ENCODE assay signal across 8 cellular contexts in the genomic region with DNA sequence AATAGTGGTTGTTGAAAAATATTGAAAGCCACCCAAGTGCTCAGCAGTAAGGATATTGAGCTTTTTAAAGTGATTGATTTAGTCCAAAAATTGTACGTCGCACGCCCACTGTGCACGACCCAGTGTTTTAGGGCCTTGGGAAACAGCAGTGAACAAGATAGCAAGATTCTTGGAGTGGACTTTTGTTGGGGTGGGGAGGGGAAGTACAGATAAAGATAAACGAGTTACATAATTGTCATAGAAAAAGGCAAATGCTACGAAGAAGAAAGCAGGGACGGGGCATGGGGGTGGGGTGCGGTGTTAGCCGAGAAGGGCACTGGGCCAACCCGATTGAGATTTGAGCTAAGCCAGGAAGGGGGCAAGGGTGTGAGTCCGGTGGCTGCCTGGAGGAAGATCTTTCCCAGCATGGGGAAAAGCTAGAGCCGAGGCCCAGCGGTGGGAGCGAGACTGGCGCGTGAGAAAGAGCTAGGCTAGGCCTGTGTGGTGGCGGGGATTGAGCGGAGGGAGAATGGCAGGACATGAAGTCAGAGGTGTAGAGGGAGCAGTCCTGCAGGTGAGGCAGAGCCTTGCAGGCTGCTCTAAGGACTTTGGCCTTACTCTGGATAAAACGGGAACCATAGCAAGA. TPM values are rescaled to one million over a fixed set of nuclear protein-coding genes. Genes with fewer than 3 reads are reported as not detected.
DNase-seq lines count a peak whose midpoint lies in the region; ATAC-seq lines count a peak whose summit lies in the region.

No MANE protein-coding gene starts in this region.

- ATAC-seq in HG03039 (IDR thresholded peaks at IDR 0.05; ENCODE audit: unreplicated experiment) (peak; percentile 11), left lobe of liver (peak; percentile 58)

- DNase-seq in DMS 273 (lab: John Stamatoyannopoulos, UW; ENCODE audit: unreplicated experiment), result peak; percentile 53
- no peak for DNase-seq in DMS 273 treated with DMSO at 0.1 percent for 48 hours (lab: John Stamatoyannopoulos, UW)
- DNase-seq in T follicular helper cell (ENCODE audit: low read depth), result peak; percentile 3
- DNase-seq in cerebellar cortex (ENCODE audit: low spot score), result peak; percentile 36
- peak; percentile 65 for DNase-seq in left lobe of liver (ENCODE audit: low spot score)
- DNase-seq in stimulated activated naive CD4-positive, alpha-beta T cell (lab: John Stamatoyannopoulos, UW), result peak in 4 of 6 experiments; percentile 15 to 45 (median 20)
- no peak for DNase-seq in NCI-H2081 (lab: John Stamatoyannopoulos, UW)

RNA-seq across cellular contexts. Expression of gene HTD2, which starts 0.5 kb away (rescaled TPM):
- total RNA-seq in left lobe of liver, result 6.8 TPM

RNA-seq across cellular contexts. Expression of gene RPP14, which starts 0.7 kb away (rescaled TPM):
- 9.7 TPM for total RNA-seq in left lobe of liver

RNA-seq across cellular contexts. Expression of gene PXK, which starts 25.9 kb away (rescaled TPM):
- 7.5 TPM for total RNA-seq in left lobe of liver

Comparison
In these comparisons a context has a peak if more than half of its experiments do, and no peak if none do; other contexts are left out.
1. DNase-seq: peak in DMS 273 (single experiment), T follicular helper cell (single experiment), cerebellar cortex (single experiment), left lobe of liver (single experiment) and stimulated activated naive CD4-positive, alpha-beta T cell (4 of 6); none in DMS 273 treated with DMSO at 0.1 percent for 48 hours (single experiment) and NCI-H2081 (0 of 2).